8 cellular contexts compared by ENCODE assay signal in genomic region chr1:42529724-42530161, GRCh38.
DNase-seq lines count a peak whose midpoint lies in the region; ATAC-seq lines count a peak whose summit lies in the region.

No MANE protein-coding gene starts in this region.

- DNase-seq in EH (ENCODE audit: low read depth): peak; percentile 58
- peak; percentile 15 for DNase-seq in NCI-H460 (ENCODE audit: extremely low read depth, low read depth)
- DNase-seq in central memory CD4-positive, alpha-beta T cell: peak; percentile 3
- peak; percentile 45 for DNase-seq in non-pigmented ciliary epithelial cell (ENCODE audit: low read depth)

- no peak for ATAC-seq in HG02981 (IDR thresholded peaks at IDR 0.05; ENCODE audit: unreplicated experiment)
- ATAC-seq in GM21717 (IDR thresholded peaks at IDR 0.05; ENCODE audit: unreplicated experiment): no peak
- no peak for ATAC-seq in HG02623 (IDR thresholded peaks at IDR 0.05; ENCODE audit: unreplicated experiment)
- ATAC-seq in HG03039 (IDR thresholded peaks at IDR 0.05; ENCODE audit: unreplicated experiment): no peak

Comparison
In these comparisons a context has a peak if more than half of its experiments do, and no peak if none do; other contexts are left out.
1. DNase-seq: peak in every context shown above with its lines; median percentile 58 in EH; 45 in non-pigmented ciliary epithelial cell; 15 in NCI-H460; 3 in central memory CD4-positive, alpha-beta T cell.